ENCODE assay signal across 1 cellular context in the genomic region with DNA sequence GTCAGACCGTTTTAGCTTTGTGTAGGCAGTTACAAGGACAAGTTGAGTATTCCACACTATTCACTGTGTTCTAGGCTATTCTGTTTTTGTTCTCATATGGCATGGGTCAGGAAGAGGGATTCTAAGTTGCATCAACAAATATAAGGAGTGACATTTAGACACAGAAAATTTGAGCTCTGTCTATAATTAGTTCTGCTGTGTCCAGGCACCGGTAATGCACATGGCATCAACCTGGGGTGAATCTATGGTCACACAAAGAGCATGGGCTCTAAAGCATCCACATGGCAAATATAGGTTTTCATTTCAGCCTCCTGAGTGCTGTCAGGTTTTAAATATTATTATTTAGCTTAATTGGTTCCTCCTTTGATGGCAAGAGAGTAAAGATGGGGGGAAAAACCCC.
TF ChIP-seq lines count a peak whose summit lies in the region.

No MANE protein-coding gene starts in this region.

TF ChIP-seq in SK-N-SH treated with all-trans-retinoic acid at 6 μM for 48 hours, 23 proteins besides CTCF, POLR2A, EP300 and RAD21 (continued from another document):
- TF ChIP-seq, protein P1, sequence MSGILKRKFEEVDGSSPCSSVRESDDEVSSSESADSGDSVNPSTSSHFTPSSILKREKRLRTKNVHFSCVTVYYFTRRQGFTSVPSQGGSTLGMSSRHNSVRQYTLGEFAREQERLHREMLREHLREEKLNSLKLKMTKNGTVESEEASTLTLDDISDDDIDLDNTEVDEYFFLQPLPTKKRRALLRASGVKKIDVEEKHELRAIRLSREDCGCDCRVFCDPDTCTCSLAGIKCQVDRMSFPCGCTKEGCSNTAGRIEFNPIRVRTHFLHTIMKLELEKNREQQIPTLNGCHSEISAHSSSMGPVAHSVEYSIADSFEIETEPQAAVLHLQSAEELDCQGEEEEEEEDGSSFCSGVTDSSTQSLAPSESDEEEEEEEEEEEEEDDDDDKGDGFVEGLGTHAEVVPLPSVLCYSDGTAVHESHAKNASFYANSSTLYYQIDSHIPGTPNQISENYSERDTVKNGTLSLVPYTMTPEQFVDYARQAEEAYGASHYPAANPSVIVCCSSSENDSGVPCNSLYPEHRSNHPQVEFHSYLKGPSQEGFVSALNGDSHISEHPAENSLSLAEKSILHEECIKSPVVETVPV (CRISPR knock-in tag; IDR thresholded peaks at IDR 0.05) = no peak
- TF ChIP-seq, protein P2, sequence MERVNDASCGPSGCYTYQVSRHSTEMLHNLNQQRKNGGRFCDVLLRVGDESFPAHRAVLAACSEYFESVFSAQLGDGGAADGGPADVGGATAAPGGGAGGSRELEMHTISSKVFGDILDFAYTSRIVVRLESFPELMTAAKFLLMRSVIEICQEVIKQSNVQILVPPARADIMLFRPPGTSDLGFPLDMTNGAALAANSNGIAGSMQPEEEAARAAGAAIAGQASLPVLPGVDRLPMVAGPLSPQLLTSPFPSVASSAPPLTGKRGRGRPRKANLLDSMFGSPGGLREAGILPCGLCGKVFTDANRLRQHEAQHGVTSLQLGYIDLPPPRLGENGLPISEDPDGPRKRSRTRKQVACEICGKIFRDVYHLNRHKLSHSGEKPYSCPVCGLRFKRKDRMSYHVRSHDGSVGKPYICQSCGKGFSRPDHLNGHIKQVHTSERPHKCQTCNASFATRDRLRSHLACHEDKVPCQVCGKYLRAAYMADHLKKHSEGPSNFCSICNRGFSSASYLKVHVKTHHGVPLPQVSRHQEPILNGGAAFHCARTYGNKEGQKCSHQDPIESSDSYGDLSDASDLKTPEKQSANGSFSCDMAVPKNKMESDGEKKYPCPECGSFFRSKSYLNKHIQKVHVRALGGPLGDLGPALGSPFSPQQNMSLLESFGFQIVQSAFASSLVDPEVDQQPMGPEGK (CRISPR knock-in tag; IDR thresholded peaks at IDR 0.05; ENCODE audit: borderline replicate concordance) = no peak
- TF ChIP-seq ZFP30 (CRISPR knock-in tag; IDR thresholded peaks at IDR 0.05) (no peak), CSDC2 (CRISPR knock-in tag; IDR thresholded peaks at IDR 0.05) (no peak), ZFP3 (CRISPR knock-in tag; IDR thresholded peaks at IDR 0.05) (no peak), ZC3H10 (CRISPR knock-in tag; IDR thresholded peaks at IDR 0.05) (no peak), ZNF8 (CRISPR knock-in tag; IDR thresholded peaks at IDR 0.05) (no peak), BACH2 (CRISPR knock-in tag; IDR thresholded peaks at IDR 0.05; ENCODE audit: borderline replicate concordance) (no peak), ZNF70 (CRISPR knock-in tag; IDR thresholded peaks at IDR 0.05) (no peak), TOX (CRISPR knock-in tag; IDR thresholded peaks at IDR 0.05; ENCODE audit: borderline replicate concordance) (no peak)
